33 cellular contexts compared by ENCODE assay signal in genomic region chrX:78618987-78619386, GRCh38. TPM values are rescaled to one million over a fixed set of nuclear protein-coding genes. Genes with fewer than 3 reads are reported as not detected.
"Had no signal": no experiment of that assay in that cellular context is flagged by ENCODE, and none has a peak within 500 bp of the region (broad histone marks: within the 10 kb centered on the region; RNA-seq: fewer than 3 reads in every experiment).

No MANE protein-coding gene starts in this region.

- H3K27me3 ChIP-seq: ascending aorta, cardiac muscle cell had no signal

- H3K9me3 ChIP-seq: ascending aorta had no signal

- DNase-seq: activated B cell treated with CpG ODN at 0.5 μM for 24 hours; activated CD4-positive, alpha-beta memory T cell treated with anti-CD3 and anti-CD28 coated beads for 36 hours; activated CD4-positive, alpha-beta T cell treated with anti-CD3 and anti-CD28 coated beads for 4 hours; activated CD4-positive, alpha-beta T cell treated with anti-CD3 and anti-CD28 coated beads, Interleukin-2, amount 10 ng/mL, durations not matched to agents 24 days and 14 days; activated CD4-positive, alpha-beta T cell treated with anti-CD3 and anti-CD28 coated beads, Interleukin-2, amount 50 U/mL, for 1 hour; activated CD4-positive, alpha-beta T cell treated with anti-CD3 and anti-CD28 coated beads, Interleukin-2, amount 50 U/mL, for 4 hours; activated CD4-positive, CD25-positive, alpha-beta regulatory T cell treated with anti-CD3 and anti-CD28 coated beads, Interleukin-2, amount 50 U/mL, for 72 hours; activated CD8-positive, alpha-beta memory T cell treated with anti-CD3 and anti-CD28 coated beads, Interleukin-2, amount 50 U/mL, for 4 hours; activated CD8-positive, alpha-beta T cell treated with anti-CD3 and anti-CD28 coated beads for 36 hours; activated effector memory CD4-positive, alpha-beta T cell treated with anti-CD3 and anti-CD28 coated beads, Interleukin-2, amount 50 U/mL, for 16 hours; activated gamma-delta T cell treated with Interleukin-2 at 50 U/mL for 16 hours; activated naive CD4-positive, alpha-beta T cell; activated naive CD4-positive, alpha-beta T cell treated with anti-CD3 and anti-CD28 coated beads, Interleukin-2, amount 10 ng/mL, durations not matched to agents 7 days and 5 days; activated naive CD8-positive, alpha-beta T cell treated with anti-CD3 and anti-CD28 coated beads, Interleukin-2, amount 10 ng/mL, durations not matched to agents 7 days and 5 days; activated naive CD8-positive, alpha-beta T cell treated with anti-CD3 and anti-CD28 coated beads, Interleukin-2, amount 50 U/mL, for 24 hours; activated T-cell treated with anti-CD3 and anti-CD28 coated beads for 4 hours; activated T-cell treated with anti-CD3 and anti-CD28 coated beads, Interleukin-2, amount 50 U/mL, for 1 hour; activated T-cell treated with anti-CD3 and anti-CD28 coated beads, Interleukin-2, amount 50 U/mL, for 4 hours; activated T-cell treated with anti-CD3 and anti-CD28 coated beads, Interleukin-2, amount 50 U/mL, for 72 hours; amygdala; anterior cingulate cortex; caudate nucleus; cerebellar nuclear complex; T-helper 1 cell; T-helper 2 cell; T-helper 9 cell had no signal

- H3K4me1 ChIP-seq: ascending aorta had no signal

- H3K36me3 ChIP-seq: ascending aorta, cardiac muscle cell had no signal

- H3K4me3 ChIP-seq: ascending aorta, cardiac muscle cell had no signal

- H3K27ac ChIP-seq: ascending aorta, cardiac muscle cell, VCaP had no signal

- ATAC-seq: activated CD8-positive, alpha-beta T cell treated with anti-CD3 and anti-CD28 coated beads for 36 hours; activated naive CD8-positive, alpha-beta T cell treated with anti-CD3 and anti-CD28 coated beads, Interleukin-2, amount 50 U/mL, for 24 hours; activated T-cell treated with anti-CD3 and anti-CD28 coated beads, Interleukin-2, amount 50 U/mL, for 4 hours; activated T-cell treated with anti-CD3 and anti-CD28 coated beads, Interleukin-2, amount 50 U/mL, for 72 hours; activated T-helper 17 cell treated with anti-CD3 and anti-CD28 coated beads, Interleukin-2, amount 50 U/mL, for 72 hours had no signal

RNA-seq across cellular contexts. Expression of gene RTL3, which starts 40.1 kb away (rescaled TPM):
- total RNA-seq: activated B cell treated with CpG ODN at 0.5 μM for 24 hours; activated CD4-positive, alpha-beta memory T cell treated with anti-CD3 and anti-CD28 coated beads for 36 hours; activated CD4-positive, alpha-beta T cell treated with anti-CD3 and anti-CD28 coated beads, Interleukin-2, amount 10 ng/mL, durations not matched to agents 24 days and 14 days; activated CD8-positive, alpha-beta memory T cell treated with anti-CD3 and anti-CD28 coated beads for 36 hours; activated CD8-positive, alpha-beta T cell treated with anti-CD3 and anti-CD28 coated beads for 36 hours; activated naive CD8-positive, alpha-beta T cell treated with anti-CD3 and anti-CD28 coated beads, Interleukin-2, amount 10 ng/mL, durations not matched to agents 7 days and 5 days; activated T-cell treated with anti-CD3 and anti-CD28 coated beads, Interleukin-2, amount 50 U/mL, for 4 hours; activated T-cell treated with anti-CD3 and anti-CD28 coated beads, Interleukin-2, amount 50 U/mL, for 72 hours; activated T-helper 1 cell treated with anti-CD3 and anti-CD28 coated beads, Interleukin-12 subunit alpha, Interleukin-12 subunit beta, Interleukin-2, Interleukin-4 antibody, amounts not matched to agents 30 ng/mL and 10 ng/mL and 1 ng/mL, durations not matched to agents 14 hours and 24 hours and 36 hours; activated T-helper 17 cell treated with anti-CD3 and anti-CD28 coated beads, Interleukin-2, amount 50 U/mL, for 72 hours; ascending aorta; bronchial epithelial cell; cardiac muscle cell had no signal
